ENCODE assay signal across 10 cellular contexts in the genomic region with DNA sequence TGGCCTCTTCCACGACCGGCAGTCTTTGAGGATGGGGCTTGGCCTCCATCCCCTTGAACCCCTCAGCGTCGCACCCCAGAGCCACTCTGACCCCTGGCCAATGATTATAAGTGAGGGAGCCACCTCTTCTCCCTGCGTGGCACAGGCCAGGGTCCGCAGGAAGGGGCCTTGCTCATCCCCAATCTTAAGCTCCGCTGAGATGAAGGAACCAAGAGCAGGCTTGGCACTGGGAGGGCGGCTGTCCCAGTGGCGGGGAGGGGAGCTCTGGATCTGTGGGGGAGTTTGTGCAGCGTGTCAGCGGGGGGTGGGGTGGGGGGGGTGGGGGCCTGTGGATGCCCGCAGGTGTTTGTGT. TPM values are rescaled to one million over a fixed set of nuclear protein-coding genes. Genes with fewer than 3 reads are reported as not detected.
DNase-seq lines count a peak whose midpoint lies in the region; ATAC-seq and TF ChIP-seq lines count a peak whose summit lies in the region.
"Had no signal": no experiment of that assay in that cellular context is flagged by ENCODE, and none has a peak within 500 bp of the region (broad histone marks: within the 10 kb centered on the region; RNA-seq: fewer than 3 reads in every experiment).

No MANE protein-coding gene starts in this region.

- 12% methylated on average over 9 of the region's 12 CpGs for WGBS in HUES64

- DNase-seq in AG04450 (ENCODE audit: low read depth, low spot score) = no peak
- DNase-seq in dorsolateral prefrontal cortex = no peak
- no peak for DNase-seq in naive B cell
- DNase-seq in PC-9 = no peak
- DNase-seq in DMS79 (lab: John Stamatoyannopoulos, UW) = no peak
- DNase-seq in NCI-H345 treated with DMSO at 0.1 percent for 48 hours (lab: John Stamatoyannopoulos, UW; ENCODE audit: unreplicated experiment) = no peak
- DNase-seq: cortex of kidney, NCI-H2107 had no signal

- peak overlapping the region; percentile 55 for H3K4me3 ChIP-seq in AG04450 (ENCODE audit: low read depth, low read length)
- peak overlapping the region; percentile 73 for H3K4me3 ChIP-seq in HUES64 (ENCODE audit: low read length)
- H3K4me3 ChIP-seq in dorsolateral prefrontal cortex = peak overlapping the region; percentile 29 to 77 (median 63)
- H3K4me3 ChIP-seq in PC-9 = no peak overlapping the region

- no peak overlapping the region for H2AFZ ChIP-seq in PC-9

- H3K9me3 ChIP-seq in AG04450 (ENCODE audit: control insufficient read depth, insufficient read depth, low read length) (no peaks in the 10 kb centered on the region; the same call in 1 of the 2 replicates), HUES64 (ENCODE audit: insufficient read depth, low read depth, low read length) (no peaks in the 10 kb centered on the region), PC-9 (ENCODE audit: insufficient read depth, low read depth) (no peaks in the 10 kb centered on the region)

- H3K36me3 ChIP-seq in HUES64 (ENCODE audit: insufficient read depth, low read length) (no peaks in the 10 kb centered on the region), PC-9 (ENCODE audit: low read depth) (no peaks in the 10 kb centered on the region)

- no peak overlapping the region for H3K27ac ChIP-seq in AG04450 (ENCODE audit: low read depth, low read length)
- H3K27ac ChIP-seq in HUES64 (ENCODE audit: low read depth, low read length) = no peak overlapping the region
- H3K27ac ChIP-seq in dorsolateral prefrontal cortex = peak overlapping the region in 4 of 59 donors; percentile 36 to 67 (median 58)
- H3K27ac ChIP-seq in PC-9 = no peak overlapping the region

- H3K4me1 ChIP-seq in HUES64 (ENCODE audit: insufficient read depth, low read length) (peaks cover 3% of the 10 kb centered on the region; the same call in 1 of the 2 replicates), PC-9 (replicated peaks; ENCODE audit: insufficient read depth) (no peaks in the 10 kb centered on the region)

- intact Hi-C loops in dorsolateral prefrontal cortex (cut with DNase I) (loop anchor here (1.0 to 2.0 kb wide), 2 partner anchors 283 to 284 kb away; no protein-coding TSS in a partner anchor), PC-9 (cut with micrococcal nuclease; ENCODE audit: unreplicated experiment) (no loop called here)

- no peaks in the 10 kb centered on the region for H3K9me3 Mint-ChIP-seq in naive B cell

- H3K4me2 ChIP-seq in PC-9 = no peak overlapping the region

- TF ChIP-seq CTCF in AG04450 (IDR thresholded peaks at IDR 0.05; ENCODE audit: low read depth, low read length) (no peak), dorsolateral prefrontal cortex (IDR thresholded peaks at IDR 0.05 in 54 of 56, conservative IDR thresholded peaks at IDR 0.05 in 2 of 56; ENCODE audit: low read depth in 1 of 56, partially characterized antibody in 56 of 56) (no peak), PC-9 (conservative IDR thresholded peaks at IDR 0.05) (no peak)

- ATAC-seq in naive B cell (ENCODE audit: low read depth in 2 of 2) = peak in 1 of 2 donors; percentile 8
- no peak for ATAC-seq in GM21825 (IDR thresholded peaks at IDR 0.05; ENCODE audit: unreplicated experiment)

- H3K27me3 ChIP-seq in AG04450 (ENCODE audit: control insufficient read depth, insufficient read depth, low read length) (no peaks in the 10 kb centered on the region), HUES64 (ENCODE audit: insufficient read depth, low read length) (peaks cover 18% of the 10 kb centered on the region), dorsolateral prefrontal cortex (no peaks in the 10 kb centered on the region), PC-9 (ENCODE audit: insufficient read depth, low read depth) (peaks cover 34% of the 10 kb centered on the region)

- H3K4me3 Mint-ChIP-seq in naive B cell = peak overlapping the region; percentile 68 to 90 (median 76)

- no peaks in the 10 kb centered on the region for H3F3A ChIP-seq in PC-9 (ENCODE audit: insufficient read depth, low read depth)

- H3K9ac ChIP-seq in HUES64 (ENCODE audit: low read depth, low read length) = peak overlapping the region; percentile 63

- POLR2A ChIA-PET in AG04450 (lab: Yijun Ruan, JAX) = no interaction called here
- POLR2A ChIA-PET in PC-9 (lab: Charles Lee; ENCODE audit: unreplicated experiment) = no interaction called here

- no peaks in the 10 kb centered on the region for H4K20me1 ChIP-seq in PC-9 (ENCODE audit: insufficient read depth)

- CTCF ChIA-PET in AG04450 (lab: Charles Lee) (interaction anchor here (0.7 to 1.7 kb wide), 4 partner anchors 8 to 285 kb away, joined by 3 to 13 read pairs (median 5); no protein-coding TSS in a partner anchor), PC-9 (lab: Charles Lee) (interaction anchor here (0.9 kb wide), 1 partner anchor 448 kb away, joined by 6 read pairs; no protein-coding TSS in a partner anchor)

- no peaks in the 10 kb centered on the region for H3K79me2 ChIP-seq in PC-9 (ENCODE audit: low read depth)

- no peaks in the 10 kb centered on the region for H3K9me2 ChIP-seq in PC-9 (ENCODE audit: insufficient read depth)

- H3K36me3 Mint-ChIP-seq in naive B cell = no peaks in the 10 kb centered on the region

- H3K4me1 Mint-ChIP-seq in naive B cell = peaks cover 9 to 17% (median 11%) of the 10 kb centered on the region in 3 donors

- no TSS peak for BruUV-seq in PC-9 (replicated peaks; lab: Mats Ljungman, UMichigan)

- peaks cover 49 to 74% (median 61%) of the 10 kb centered on the region in 3 donors for H3K27me3 Mint-ChIP-seq in naive B cell

- peak overlapping the region in 1 of 6 donors; percentile 91 for H3K27ac Mint-ChIP-seq in naive B cell

RNA-seq across cellular contexts. Expression of a gene that starts 13.8 kb away (rescaled TPM):
- 61.1 and 74.3 TPM in 2 replicates for polyA plus RNA-seq in AG04450 (2011; rRNA removed)
- polyA minus RNA-seq in AG04450 (2011; rRNA and poly(A)+ RNA removed) = 53.6 and 54.2 TPM in 2 replicates
- polyA plus RNA-seq in HUES64 (2013, experiment 1 of 2) = 31.4 TPM
- 32.5 TPM for polyA plus RNA-seq in HUES64 (2013, experiment 2 of 2)
- total RNA-seq in dorsolateral prefrontal cortex = 10 to 100 TPM; 18.9 to 53.0 (median 30.7) TPM
- 100 to 1,000 TPM; 126 to 160 (median 139) TPM for polyA plus RNA-seq in naive B cell (ENCODE audit: low read depth in 6 of 6)
- 40.3 and 48.6 TPM in 2 replicates for total RNA-seq in PC-9 (2021)
